ENCODE assay signal across 1 cellular context in the genomic region with DNA sequence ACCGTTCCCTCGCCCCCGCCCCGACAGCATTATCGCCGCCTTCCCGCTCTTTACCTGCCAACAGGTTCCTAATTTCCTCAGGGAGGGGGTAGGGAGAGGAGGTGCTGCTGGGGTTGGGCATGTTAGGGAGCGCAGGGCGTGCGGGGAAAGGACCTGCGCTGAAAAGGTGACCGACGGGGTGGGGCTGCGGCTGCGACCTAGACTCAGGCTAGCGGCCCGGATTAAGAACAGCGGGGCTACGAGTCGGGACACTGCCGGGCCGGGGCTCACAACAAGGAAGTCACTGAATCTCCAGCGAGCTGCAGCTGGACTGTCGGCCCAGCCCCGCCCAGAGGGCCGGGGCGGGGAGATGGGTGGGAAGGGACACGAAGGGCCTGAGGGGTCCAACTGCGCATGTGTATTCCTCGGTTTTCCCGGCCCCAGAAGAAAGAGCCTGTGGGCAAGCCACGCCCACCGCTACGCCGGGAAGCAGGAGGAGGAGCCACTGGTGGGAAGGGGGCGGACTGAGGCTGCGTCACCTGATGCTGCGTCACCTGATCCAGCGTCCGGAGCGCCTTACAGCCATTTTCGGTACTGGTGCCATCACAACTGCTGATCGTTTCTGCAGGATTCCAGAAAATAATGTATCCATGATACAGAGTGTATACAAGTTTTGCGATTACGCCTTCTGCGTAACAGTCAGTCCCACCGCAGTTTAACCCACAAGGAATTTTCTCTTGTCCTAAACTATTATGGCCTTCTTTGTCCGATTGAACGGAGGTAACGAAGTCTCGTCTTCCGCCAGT.
TF ChIP-seq lines count a peak whose summit lies in the region.

SKAP2 (minus strand) TSS at position 282 of the 785 bp plus-strand sequence; CDS start at position 121, 161 bp downstream.

TF ChIP-seq in WTC11, 78 proteins besides CTCF, POLR2A, EP300 and RAD21 (continued from another document):
- no peak for TF ChIP-seq AFF4 (CRISPR knock-in tag; IDR thresholded peaks at IDR 0.05; ENCODE audit: borderline replicate concordance)
- no peak for TF ChIP-seq ZNF396 (CRISPR knock-in tag; IDR thresholded peaks at IDR 0.05; ENCODE audit: borderline replicate concordance)
- no peak for TF ChIP-seq NFE2L1 (CRISPR knock-in tag; IDR thresholded peaks at IDR 0.05)
- no peak for TF ChIP-seq ZNF423 (CRISPR knock-in tag; IDR thresholded peaks at IDR 0.05)
- TF ChIP-seq ATF3 (CRISPR knock-in tag; conservative IDR thresholded peaks at IDR 0.05) = no peak
- TF ChIP-seq, protein P1, sequence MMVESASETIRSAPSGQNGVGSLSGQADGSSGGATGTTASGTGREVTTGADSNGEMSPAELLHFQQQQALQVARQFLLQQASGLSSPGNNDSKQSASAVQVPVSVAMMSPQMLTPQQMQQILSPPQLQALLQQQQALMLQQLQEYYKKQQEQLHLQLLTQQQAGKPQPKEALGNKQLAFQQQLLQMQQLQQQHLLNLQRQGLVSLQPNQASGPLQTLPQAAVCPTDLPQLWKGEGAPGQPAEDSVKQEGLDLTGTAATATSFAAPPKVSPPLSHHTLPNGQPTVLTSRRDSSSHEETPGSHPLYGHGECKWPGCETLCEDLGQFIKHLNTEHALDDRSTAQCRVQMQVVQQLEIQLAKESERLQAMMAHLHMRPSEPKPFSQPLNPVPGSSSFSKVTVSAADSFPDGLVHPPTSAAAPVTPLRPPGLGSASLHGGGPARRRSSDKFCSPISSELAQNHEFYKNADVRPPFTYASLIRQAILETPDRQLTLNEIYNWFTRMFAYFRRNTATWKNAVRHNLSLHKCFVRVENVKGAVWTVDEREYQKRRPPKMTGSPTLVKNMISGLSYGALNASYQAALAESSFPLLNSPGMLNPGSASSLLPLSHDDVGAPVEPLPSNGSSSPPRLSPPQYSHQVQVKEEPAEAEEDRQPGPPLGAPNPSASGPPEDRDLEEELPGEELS (CRISPR knock-in tag; IDR thresholded peaks at IDR 0.05) = no peak
- TF ChIP-seq, protein P2, sequence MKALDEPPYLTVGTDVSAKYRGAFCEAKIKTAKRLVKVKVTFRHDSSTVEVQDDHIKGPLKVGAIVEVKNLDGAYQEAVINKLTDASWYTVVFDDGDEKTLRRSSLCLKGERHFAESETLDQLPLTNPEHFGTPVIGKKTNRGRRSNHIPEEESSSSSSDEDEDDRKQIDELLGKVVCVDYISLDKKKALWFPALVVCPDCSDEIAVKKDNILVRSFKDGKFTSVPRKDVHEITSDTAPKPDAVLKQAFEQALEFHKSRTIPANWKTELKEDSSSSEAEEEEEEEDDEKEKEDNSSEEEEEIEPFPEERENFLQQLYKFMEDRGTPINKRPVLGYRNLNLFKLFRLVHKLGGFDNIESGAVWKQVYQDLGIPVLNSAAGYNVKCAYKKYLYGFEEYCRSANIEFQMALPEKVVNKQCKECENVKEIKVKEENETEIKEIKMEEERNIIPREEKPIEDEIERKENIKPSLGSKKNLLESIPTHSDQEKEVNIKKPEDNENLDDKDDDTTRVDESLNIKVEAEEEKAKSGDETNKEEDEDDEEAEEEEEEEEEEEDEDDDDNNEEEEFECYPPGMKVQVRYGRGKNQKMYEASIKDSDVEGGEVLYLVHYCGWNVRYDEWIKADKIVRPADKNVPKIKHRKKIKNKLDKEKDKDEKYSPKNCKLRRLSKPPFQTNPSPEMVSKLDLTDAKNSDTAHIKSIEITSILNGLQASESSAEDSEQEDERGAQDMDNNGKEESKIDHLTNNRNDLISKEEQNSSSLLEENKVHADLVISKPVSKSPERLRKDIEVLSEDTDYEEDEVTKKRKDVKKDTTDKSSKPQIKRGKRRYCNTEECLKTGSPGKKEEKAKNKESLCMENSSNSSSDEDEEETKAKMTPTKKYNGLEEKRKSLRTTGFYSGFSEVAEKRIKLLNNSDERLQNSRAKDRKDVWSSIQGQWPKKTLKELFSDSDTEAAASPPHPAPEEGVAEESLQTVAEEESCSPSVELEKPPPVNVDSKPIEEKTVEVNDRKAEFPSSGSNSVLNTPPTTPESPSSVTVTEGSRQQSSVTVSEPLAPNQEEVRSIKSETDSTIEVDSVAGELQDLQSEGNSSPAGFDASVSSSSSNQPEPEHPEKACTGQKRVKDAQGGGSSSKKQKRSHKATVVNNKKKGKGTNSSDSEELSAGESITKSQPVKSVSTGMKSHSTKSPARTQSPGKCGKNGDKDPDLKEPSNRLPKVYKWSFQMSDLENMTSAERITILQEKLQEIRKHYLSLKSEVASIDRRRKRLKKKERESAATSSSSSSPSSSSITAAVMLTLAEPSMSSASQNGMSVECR (CRISPR knock-in tag; IDR thresholded peaks at IDR 0.05; ENCODE audit: borderline replicate concordance) = peak; percentile 80; the same call in 1 of the 2 replicates
- TF ChIP-seq ZNF416 (CRISPR knock-in tag; IDR thresholded peaks at IDR 0.05) = no peak
- no peak for TF ChIP-seq KAT7 (CRISPR knock-in tag; IDR thresholded peaks at IDR 0.05; ENCODE audit: borderline replicate concordance)
- no peak for TF ChIP-seq E2F4 (CRISPR knock-in tag; IDR thresholded peaks at IDR 0.05; ENCODE audit: borderline replicate concordance, low read depth)
- peak; percentile 7; the same call in 1 of the 2 replicates for TF ChIP-seq FOXK1 (CRISPR knock-in tag; IDR thresholded peaks at IDR 0.05)
- TF ChIP-seq NR2C2 (CRISPR knock-in tag; IDR thresholded peaks at IDR 0.05) = no peak
- TF ChIP-seq ZNF317 (CRISPR knock-in tag; IDR thresholded peaks at IDR 0.05; ENCODE audit: borderline replicate concordance, low read depth) = no peak
- TF ChIP-seq ZNF281 (CRISPR knock-in tag; IDR thresholded peaks at IDR 0.05) = peak; percentile 32; the same call in 1 of the 2 replicates
- TF ChIP-seq SOX15 (CRISPR knock-in tag; IDR thresholded peaks at IDR 0.05) = no peak
- no peak for TF ChIP-seq ETV6 (CRISPR knock-in tag; IDR thresholded peaks at IDR 0.05)
- TF ChIP-seq, protein P3, sequence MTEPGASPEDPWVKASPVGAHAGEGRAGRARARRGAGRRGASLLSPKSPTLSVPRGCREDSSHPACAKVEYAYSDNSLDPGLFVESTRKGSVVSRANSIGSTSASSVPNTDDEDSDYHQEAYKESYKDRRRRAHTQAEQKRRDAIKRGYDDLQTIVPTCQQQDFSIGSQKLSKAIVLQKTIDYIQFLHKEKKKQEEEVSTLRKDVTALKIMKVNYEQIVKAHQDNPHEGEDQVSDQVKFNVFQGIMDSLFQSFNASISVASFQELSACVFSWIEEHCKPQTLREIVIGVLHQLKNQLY (CRISPR knock-in tag; IDR thresholded peaks at IDR 0.05) = no peak
- TF ChIP-seq EMX1 (CRISPR knock-in tag; IDR thresholded peaks at IDR 0.05) = no peak
- TF ChIP-seq PREB (CRISPR knock-in tag; IDR thresholded peaks at IDR 0.05; ENCODE audit: borderline replicate concordance) = no peak
- TF ChIP-seq ZBTB21 (CRISPR knock-in tag; IDR thresholded peaks at IDR 0.05; ENCODE audit: borderline replicate concordance) = no peak
- TF ChIP-seq MAX (CRISPR knock-in tag; IDR thresholded peaks at IDR 0.05) = peak; percentile 41
- TF ChIP-seq ZNF232 (CRISPR knock-in tag; IDR thresholded peaks at IDR 0.05) = no peak
- TF ChIP-seq FOXJ3 (CRISPR knock-in tag; IDR thresholded peaks at IDR 0.05; ENCODE audit: borderline replicate concordance) = no peak
